Comparison of ENCODE assay signal across 18 cellular contexts in genomic region chr2:165417009-165417408, GRCh38. TPM values are rescaled to one million over a fixed set of nuclear protein-coding genes. Genes with fewer than 3 reads are reported as not detected.
DNase-seq lines count a peak whose midpoint lies in the region; ATAC-seq and TF ChIP-seq lines count a peak whose summit lies in the region.
"Had no signal": no experiment of that assay in that cellular context is flagged by ENCODE, and none has a peak within 500 bp of the region (broad histone marks: within the 10 kb centered on the region; RNA-seq: fewer than 3 reads in every experiment).

No MANE protein-coding gene starts in this region.

- peak overlapping the region in 1 of 3 experiments; percentile 73; a peak in 1 of 7 replicates for H3K27ac Mint-ChIP-seq in H9
- H3K27ac Mint-ChIP-seq in endodermal cell: no peak overlapping the region
- H3K27ac Mint-ChIP-seq: CD4-positive, CD25-positive, alpha-beta regulatory T cell; T-cell had no signal

- no peak overlapping the region for H3K4ac ChIP-seq in H9 (ENCODE audit: low read depth, low read length)

- peaks cover 14 to 35% (median 23%) of the 10 kb centered on the region in 3 experiments for H3K36me3 Mint-ChIP-seq in H9 (ENCODE audit: insufficient read depth in 1 of 3, low read depth in 3 of 3)
- no peaks in the 10 kb centered on the region for H3K36me3 Mint-ChIP-seq in endodermal cell (ENCODE audit: low read depth)
- H3K36me3 Mint-ChIP-seq: CD4-positive, CD25-positive, alpha-beta regulatory T cell; T-cell had no signal

- no peaks in the 10 kb centered on the region for H3K79me1 ChIP-seq in H9 (ENCODE audit: insufficient read depth, low read depth, low read length, poor library complexity, severe bottlenecking)

- no peaks in the 10 kb centered on the region for H3F3A ChIP-seq in DOHH2 (ENCODE audit: control insufficient read depth, insufficient read depth)
- no peaks in the 10 kb centered on the region for H3F3A ChIP-seq in OCI-LY1 (ENCODE audit: insufficient read depth, low read length)

- no peak overlapping the region for H3K27ac ChIP-seq in DOHH2 (ENCODE audit: low read depth, low read length)
- no peak overlapping the region for H3K27ac ChIP-seq in H9 (ENCODE audit: insufficient read length, low read depth, low read length)
- no peak overlapping the region for H3K27ac ChIP-seq in OCI-LY1 (ENCODE audit: low read depth, low read length, poor library complexity, severe bottlenecking)
- H3K27ac ChIP-seq in endodermal cell (ENCODE audit: low read depth, low read length): no peak overlapping the region

- H3K9me2 ChIP-seq in DOHH2 (replicated peaks; ENCODE audit: control insufficient read depth, low read length) (no peaks in the 10 kb centered on the region), OCI-LY1 (ENCODE audit: low read depth, low read length) (no peaks in the 10 kb centered on the region)
- H3K9me2 ChIP-seq: SK-N-SH had no signal

- H2BK15ac ChIP-seq in H9 (ENCODE audit: low read depth, low read length): no peak overlapping the region

- no peaks in the 10 kb centered on the region for H3K79me2 ChIP-seq in DOHH2 (ENCODE audit: control insufficient read depth, low read length)
- H3K79me2 ChIP-seq in H9 (ENCODE audit: insufficient read depth, low read length): no peaks in the 10 kb centered on the region
- H3K79me2 ChIP-seq in OCI-LY1 (ENCODE audit: insufficient read depth, low read length): no peaks in the 10 kb centered on the region

- no peak overlapping the region for H4K91ac ChIP-seq in H9 (ENCODE audit: insufficient read length, low read depth, low read length)

- no peak overlapping the region for H2BK20ac ChIP-seq in H9 (ENCODE audit: low read depth, low read length, poor library complexity, severe bottlenecking)

- H3K4me1 Mint-ChIP-seq in H9 (peaks cover 9 to 10% of the 10 kb centered on the region in 2 experiments), endodermal cell (peaks cover 2% of the 10 kb centered on the region)
- H3K4me1 Mint-ChIP-seq: CD4-positive, CD25-positive, alpha-beta regulatory T cell; T-cell had no signal

- H3K9me3 ChIP-seq in DOHH2 (ENCODE audit: control insufficient read depth, insufficient read depth, low read length) (peaks cover under 1% of the 10 kb centered on the region; the same call in 1 of the 2 replicates), H9 (ENCODE audit: control insufficient read depth, low read depth, low read length) (no peaks in the 10 kb centered on the region), OCI-LY1 (ENCODE audit: low read length) (no peaks in the 10 kb centered on the region), endodermal cell (ENCODE audit: control insufficient read depth, low read length) (peaks cover 17% of the 10 kb centered on the region)
- H3K9me3 ChIP-seq: HAP-1, SK-N-SH had no signal

- H2BK5ac ChIP-seq in H9 (ENCODE audit: insufficient read length, low read length): no peak overlapping the region

- WGBS in H9 (ENCODE audit: extremely low coverage, insufficient read length, low lambda C conversion rate): no CpG with 5 or more reads among the region's 1 CpG
- WGBS in endodermal cell (ENCODE audit: insufficient coverage in 1 of 2, insufficient read length in 1 of 2), 2 experiments: 93% methylated on average over 1 of the region's 1 CpG; no CpG with 5 or more reads in 1 of the 2 experiments

- H3K4me3 Mint-ChIP-seq in H9 (no peak overlapping the region), endodermal cell (no peak overlapping the region)
- H3K4me3 Mint-ChIP-seq: CD4-positive, CD25-positive, alpha-beta regulatory T cell; T-cell had no signal

- no peak overlapping the region for H4K8ac ChIP-seq in H9 (replicated peaks; ENCODE audit: insufficient read length, low read depth, low read length)

- H2AFZ ChIP-seq in H9 (ENCODE audit: low read length): no peak overlapping the region
- no peak overlapping the region for H2AFZ ChIP-seq in OCI-LY1 (ENCODE audit: low read length)

- H3K23me2 ChIP-seq in H9 (ENCODE audit: insufficient read length, low read depth, low read length, poor library complexity, severe bottlenecking): no peaks in the 10 kb centered on the region

- no peak overlapping the region for H2BK12ac ChIP-seq in H9 (ENCODE audit: insufficient read length, low read depth, low read length)

- ATAC-seq in GM21526 (IDR thresholded peaks at IDR 0.05; ENCODE audit: low FRiP score, unreplicated experiment): no peak
- ATAC-seq: K562, T-cell had no signal

- H3K9ac ChIP-seq in H9 (ENCODE audit: extremely low read depth, insufficient read length, low read length) (no peak overlapping the region), OCI-LY1 (ENCODE audit: low read length) (no peak overlapping the region), endodermal cell (ENCODE audit: extremely low read depth, low read length, poor library complexity, severe bottlenecking) (no peak overlapping the region)
- H3K9ac ChIP-seq: SK-N-SH had no signal

- H3K4me2 ChIP-seq in DOHH2 (ENCODE audit: low read length) (no peak overlapping the region), H9 (ENCODE audit: insufficient read depth, insufficient read length, low read length) (no peak overlapping the region), OCI-LY1 (ENCODE audit: low read length) (no peak overlapping the region)
- H3K4me2 ChIP-seq: SK-N-SH had no signal

- H2AK5ac ChIP-seq in H9 (ENCODE audit: insufficient read length, low read length): no peak overlapping the region

- H3K4me1 ChIP-seq in DOHH2 (ENCODE audit: control insufficient read depth, low read length): no peaks in the 10 kb centered on the region
- no peaks in the 10 kb centered on the region for H3K4me1 ChIP-seq in H9 (ENCODE audit: insufficient read depth, low read length)
- no peaks in the 10 kb centered on the region for H3K4me1 ChIP-seq in OCI-LY1 (ENCODE audit: insufficient read depth, low read length, severe bottlenecking)
- peaks cover 7% of the 10 kb centered on the region for H3K4me1 ChIP-seq in endodermal cell (ENCODE audit: control insufficient read depth, insufficient read depth, low read length)

- H3K27me3 Mint-ChIP-seq in H9 (ENCODE audit: low read depth) (peaks cover 2% of the 10 kb centered on the region; the same call in 1 of the 2 replicates), endodermal cell (ENCODE audit: insufficient read depth) (no peaks in the 10 kb centered on the region)
- H3K27me3 Mint-ChIP-seq: CD4-positive, CD25-positive, alpha-beta regulatory T cell had no signal

- H3K4me3 ChIP-seq in DOHH2 (ENCODE audit: low read length): no peak overlapping the region
- no peak overlapping the region for H3K4me3 ChIP-seq in OCI-LY1 (ENCODE audit: low read depth, low read length, poor library complexity, severe bottlenecking)
- peak overlapping the region; percentile 51 for H3K4me3 ChIP-seq in endodermal cell (ENCODE audit: low read length)
- H3K4me3 ChIP-seq: HAP-1, K562 had no signal

- H3K23ac ChIP-seq in H9 (ENCODE audit: insufficient read length, low read depth, low read length): no peak overlapping the region

- no peak overlapping the region for H2BK120ac ChIP-seq in H9 (ENCODE audit: low read depth, low read length, poor library complexity, severe bottlenecking)

- no peak overlapping the region for H3K18ac ChIP-seq in H9 (ENCODE audit: insufficient read length, low read depth, low read length)

- DNase-seq in H9: no peak
- DNase-seq in endodermal cell: no peak
- no peak for DNase-seq in GM20000 (ENCODE audit: low spot score)
- DNase-seq in CD1c-positive myeloid dendritic cell (ENCODE audit: extremely low spot score): no peak
- DNase-seq: CD4-positive, CD25-positive, alpha-beta regulatory T cell; DMS79 treated with DMSO at 0.1 percent for 48 hours; NCI-H1092 treated with DMSO at 0.1 percent for 48 hours; NCI-H1694; NCI-H510A treated with DMSO at 0.1 percent for 48 hours; NCI-H82; SHP77; SK-N-SH; T-cell had no signal

- no peak overlapping the region for H3T11ph ChIP-seq in H9 (ENCODE audit: low read length)

- H4K5ac ChIP-seq in H9 (ENCODE audit: insufficient read length, low read depth, low read length): no peak overlapping the region

- H4K20me1 ChIP-seq in DOHH2 (ENCODE audit: control insufficient read depth, insufficient read depth, low read depth, low read length) (no peaks in the 10 kb centered on the region), H9 (ENCODE audit: control insufficient read depth, insufficient read depth, insufficient read length) (no peaks in the 10 kb centered on the region), OCI-LY1 (ENCODE audit: insufficient read depth, low read length) (no peaks in the 10 kb centered on the region)

- TF ChIP-seq CTCF in DOHH2 (IDR thresholded peaks at IDR 0.05; ENCODE audit: low read depth, low read length, poor library complexity, severe bottlenecking): peak; percentile 21
- TF ChIP-seq CTCF in H9 (conservative IDR thresholded peaks at IDR 0.05): peak; percentile 37; the same call in 2 of the 3 replicates
- peak; percentile 22; the same call in 1 of the 2 replicates for TF ChIP-seq CTCF in OCI-LY1 (IDR thresholded peaks at IDR 0.05; ENCODE audit: low read length)
- TF ChIP-seq CTCF in endodermal cell (conservative IDR thresholded peaks at IDR 0.05): peak; percentile 56
- no peak for TF ChIP-seq CTCF in GM20000 (IDR thresholded peaks at IDR 0.05; ENCODE audit: extremely low read depth, missing control alignments)

- H3K27me3 ChIP-seq in DOHH2 (ENCODE audit: control insufficient read depth, low read length): no peaks in the 10 kb centered on the region
- no peaks in the 10 kb centered on the region for H3K27me3 ChIP-seq in H9 (ENCODE audit: insufficient read depth, low read length)
- H3K27me3 ChIP-seq in OCI-LY1 (ENCODE audit: insufficient read depth, low read length): no peaks in the 10 kb centered on the region
- H3K27me3 ChIP-seq in endodermal cell (ENCODE audit: control insufficient read depth, insufficient read depth, low read length, poor library complexity, severe bottlenecking): no peaks in the 10 kb centered on the region

- no peaks in the 10 kb centered on the region for H3K36me3 ChIP-seq in DOHH2 (ENCODE audit: control insufficient read depth, low read length)
- H3K36me3 ChIP-seq in OCI-LY1 (ENCODE audit: insufficient read depth, low read length): no peaks in the 10 kb centered on the region
- H3K36me3 ChIP-seq in endodermal cell (ENCODE audit: control insufficient read depth, insufficient read depth, low read length): no peaks in the 10 kb centered on the region
- H3K36me3 ChIP-seq: HAP-1 had no signal

- no peak overlapping the region for H3K14ac ChIP-seq in H9 (ENCODE audit: insufficient read depth, low read length)

- peaks cover 20 to 22% of the 10 kb centered on the region in 2 experiments for H3K9me3 Mint-ChIP-seq in H9
- peaks cover 7% of the 10 kb centered on the region for H3K9me3 Mint-ChIP-seq in endodermal cell

- no peak overlapping the region for H3K56ac ChIP-seq in H9 (ENCODE audit: insufficient read length, low read depth, low read length)

RNA-seq across cellular contexts. Expression of gene CSRNP3, which starts 52.5 kb away (rescaled TPM):
- total RNA-seq in H9 (2021): 2.3 and 3.6 TPM in 2 replicates
- 10 to 100 TPM in 1 of 2 donors, 1 to 10 TPM in 1; 8.3 to 16.1 TPM for total RNA-seq in endodermal cell
- polyA plus RNA-seq in endodermal cell (2013, experiment 1 of 2): 16.9 TPM
- polyA plus RNA-seq in endodermal cell (2013, experiment 2 of 2): 16.3 TPM
- total RNA-seq: CD4-positive, CD25-positive, alpha-beta regulatory T cell; K562 had no signal
- polyA plus RNA-seq: CD4-positive, CD25-positive, alpha-beta regulatory T cell; K562 had no signal
